9 cellular contexts compared by ENCODE assay signal in the genomic region with DNA sequence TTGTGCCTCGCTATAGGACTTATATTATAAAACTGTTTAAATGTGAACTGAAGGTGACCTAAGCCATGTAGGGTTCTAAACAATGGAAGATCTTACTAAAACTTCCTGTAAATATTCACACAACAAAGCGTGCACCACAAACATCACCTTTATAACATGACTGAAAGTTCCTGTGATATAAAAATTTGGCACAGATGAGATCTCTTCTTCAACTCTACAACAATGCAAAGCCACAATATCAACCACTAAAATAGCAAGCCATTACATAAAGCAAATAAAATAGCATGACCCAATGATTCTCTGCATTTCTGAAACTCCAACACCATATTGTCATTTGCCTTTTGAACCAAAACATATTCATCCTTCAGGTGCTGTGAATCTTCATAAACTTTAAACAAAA. TPM values are rescaled to one million over a fixed set of nuclear protein-coding genes. Genes with fewer than 3 reads are reported as not detected.
DNase-seq lines count a peak whose midpoint lies in the region; ATAC-seq, FAIRE-seq and TF ChIP-seq lines count a peak whose summit lies in the region.
"Had no signal": no experiment of that assay in that cellular context is flagged by ENCODE, and none has a peak within 500 bp of the region (broad histone marks: within the 10 kb centered on the region; RNA-seq: fewer than 3 reads in every experiment).

No MANE protein-coding gene starts in this region.

- FAIRE-seq in frontal cortex (lab: Jason Lieb, UNC) (no peak), pancreas (lab: Jason Lieb, UNC) (no peak)

- peak overlapping the region in 6 of 7 donors; percentile 25 to 61 (median 44) for H3K4me3 Mint-ChIP-seq in CD8-positive, alpha-beta memory T cell
- H3K4me3 Mint-ChIP-seq in central memory CD8-positive, alpha-beta T cell = peak overlapping the region; percentile 1
- H3K4me3 Mint-ChIP-seq: activated B cell treated with CpG ODN at 0.5 μM for 24 hours had no signal

- peaks cover 51% of the 10 kb centered on the region for H3K4me1 ChIP-seq in CD8-positive, alpha-beta memory T cell (ENCODE audit: insufficient read depth, low read length)
- H3K4me1 ChIP-seq in KMS-11 (ENCODE audit: low read depth, poor library complexity, severe bottlenecking) (peaks cover 79% of the 10 kb centered on the region), osteoblast (ENCODE audit: insufficient read depth, low read length) (peaks cover 26% of the 10 kb centered on the region), pancreas (peaks cover 13 to 31% (median 30%) of the 10 kb centered on the region in 3 donors)

- H3K27ac ChIP-seq in CD8-positive, alpha-beta memory T cell (ENCODE audit: low read depth, low read length) = peak overlapping the region; percentile 29
- no peak overlapping the region for H3K27ac ChIP-seq in KMS-11
- H3K27ac ChIP-seq in osteoblast (ENCODE audit: low read depth, low read length) = no peak overlapping the region
- H3K27ac ChIP-seq in pancreas = no peak overlapping the region

- peak in 1 of 5 donors; percentile 38 for DNase-seq in CD8-positive, alpha-beta memory T cell
- DNase-seq in central memory CD8-positive, alpha-beta T cell (ENCODE audit: low spot score in 2 of 2) = no peak
- DNase-seq in osteoblast (ENCODE audit: insufficient read length, low spot score, missing footprints) = peak; percentile 58
- no peak for DNase-seq in frontal cortex (ENCODE audit: low spot score in 2 of 2)
- no peak for DNase-seq in pancreas
- DNase-seq: activated B cell treated with CpG ODN at 0.5 μM for 24 hours; stimulated activated CD4-positive, alpha-beta T cell treated with anti-CD3 and anti-CD28 coated beads, Interleukin-4, amount 100 ng/mL, for 4 hours had no signal

- WGBS in pancreas, 2 donors = 77 to 87% methylated on average over 2 of the region's 2 CpGs

- H3K4me3 ChIP-seq in CD8-positive, alpha-beta memory T cell (ENCODE audit: low read length) = no peak overlapping the region
- H3K4me3 ChIP-seq in KMS-11 (IDR thresholded peaks at IDR 0.05; ENCODE audit: insufficient read depth, low read depth, low read length) (no peak overlapping the region), osteoblast (ENCODE audit: insufficient read depth, low read length) (no peak overlapping the region), pancreas (no peak overlapping the region)

- no peaks in the 10 kb centered on the region for H3K9me3 ChIP-seq in CD8-positive, alpha-beta memory T cell (ENCODE audit: low read length)
- H3K9me3 ChIP-seq in osteoblast (ENCODE audit: low read depth, low read length) = no peaks in the 10 kb centered on the region
- no peaks in the 10 kb centered on the region for H3K9me3 ChIP-seq in pancreas

- H3K79me2 ChIP-seq in KMS-11 (ENCODE audit: insufficient read depth, low read depth) = peaks cover 71% of the 10 kb centered on the region
- H3K79me2 ChIP-seq in osteoblast (ENCODE audit: insufficient read depth, low read length) = peaks cover 82% of the 10 kb centered on the region

- peak; percentile 5 for ATAC-seq in central memory CD8-positive, alpha-beta T cell (replicated peaks; ENCODE audit: extremely low read depth, poor library complexity, severe bottlenecking)
- ATAC-seq in HG03108 (IDR thresholded peaks at IDR 0.05; ENCODE audit: unreplicated experiment) (no peak), pancreas (no peak)

- peaks cover 0 to 3% of the 10 kb centered on the region in 2 donors for H3K27me3 Mint-ChIP-seq in CD8-positive, alpha-beta memory T cell
- no peaks in the 10 kb centered on the region for H3K27me3 Mint-ChIP-seq in central memory CD8-positive, alpha-beta T cell

- H3K4me2 ChIP-seq in KMS-11 = peak overlapping the region; percentile 77; the same call in 1 of the 2 replicates
- H3K4me2 ChIP-seq in osteoblast (ENCODE audit: insufficient read depth, low read length) = peak overlapping the region; percentile 44

- peaks cover 0 to 11% (median 0%) of the 10 kb centered on the region in 3 donors for H3K36me3 Mint-ChIP-seq in CD8-positive, alpha-beta memory T cell
- H3K36me3 Mint-ChIP-seq in central memory CD8-positive, alpha-beta T cell (ENCODE audit: insufficient read depth) = peaks cover 11% of the 10 kb centered on the region

- H3K36me3 ChIP-seq in CD8-positive, alpha-beta memory T cell (ENCODE audit: insufficient read depth, low read length) = no peaks in the 10 kb centered on the region
- H3K36me3 ChIP-seq in KMS-11 (ENCODE audit: insufficient read depth) = no peaks in the 10 kb centered on the region
- no peaks in the 10 kb centered on the region for H3K36me3 ChIP-seq in osteoblast (ENCODE audit: insufficient read depth, low read length)
- no peaks in the 10 kb centered on the region for H3K36me3 ChIP-seq in pancreas

- CTCF ChIA-PET in CD8-positive, alpha-beta memory T cell (lab: Charles Lee) = no interaction called here

- POLR2A ChIA-PET in CD8-positive, alpha-beta memory T cell (lab: Charles Lee) = no interaction called here

- peaks cover 61 to 77% (median 73%) of the 10 kb centered on the region in 3 donors for H3K4me1 Mint-ChIP-seq in CD8-positive, alpha-beta memory T cell
- peaks cover 70% of the 10 kb centered on the region for H3K4me1 Mint-ChIP-seq in central memory CD8-positive, alpha-beta T cell

- H3K27ac Mint-ChIP-seq in CD8-positive, alpha-beta memory T cell = peak overlapping the region in 7 of 8 donors; percentile 3 to 92 (median 69)
- H3K27ac Mint-ChIP-seq in central memory CD8-positive, alpha-beta T cell (ENCODE audit: low read depth) = peak overlapping the region; percentile 11
- H3K27ac Mint-ChIP-seq: activated B cell treated with CpG ODN at 0.5 μM for 24 hours had no signal

- no peak overlapping the region for H3K9ac ChIP-seq in KMS-11

- H4K20me1 ChIP-seq in KMS-11 (ENCODE audit: insufficient read depth) (peaks cover 13% of the 10 kb centered on the region; the same call in 1 of the 2 replicates), osteoblast (ENCODE audit: insufficient read depth, low read length) (peaks cover 39% of the 10 kb centered on the region)

- no peak for TF ChIP-seq CTCF in KMS-11 (conservative IDR thresholded peaks at IDR 0.05; ENCODE audit: low read depth, low read length)
- TF ChIP-seq CTCF in osteoblast (IDR thresholded peaks at IDR 0.05; ENCODE audit: extremely low read depth, low read depth, low read length) = no peak
- TF ChIP-seq CTCF in pancreas (IDR thresholded peaks at IDR 0.05) = no peak

- H3K9me3 Mint-ChIP-seq in CD8-positive, alpha-beta memory T cell = no peaks in the 10 kb centered on the region
- H3K9me3 Mint-ChIP-seq in central memory CD8-positive, alpha-beta T cell = no peaks in the 10 kb centered on the region

- no peaks in the 10 kb centered on the region for H3K27me3 ChIP-seq in CD8-positive, alpha-beta memory T cell (ENCODE audit: insufficient read depth, low read length, poor library complexity, severe bottlenecking)
- H3K27me3 ChIP-seq in KMS-11 (ENCODE audit: insufficient read depth, low read depth) (no peaks in the 10 kb centered on the region), osteoblast (ENCODE audit: insufficient read depth, low read length) (no peaks in the 10 kb centered on the region), pancreas (no peaks in the 10 kb centered on the region)

- intact Hi-C loops in pancreas (cut with DNase I) = no loop called here

- H2AFZ ChIP-seq in KMS-11 (ENCODE audit: low read depth) = no peak overlapping the region
- no peak overlapping the region for H2AFZ ChIP-seq in osteoblast (ENCODE audit: low read length)

RNA-seq across cellular contexts. Expression of a gene that starts 3.5 kb away (rescaled TPM):
- 10 to 100 TPM; 19.0 to 21.4 TPM for total RNA-seq in CD8-positive, alpha-beta memory T cell
- polyA plus RNA-seq in CD8-positive, alpha-beta memory T cell = 3.0 TPM
- total RNA-seq in osteoblast = 97.5 and 99.5 TPM in 2 replicates
- total RNA-seq in frontal cortex = 60.7 TPM
- total RNA-seq in pancreas = 10 to 100 TPM; 28.1 to 35.2 (median 30.7) TPM
- polyA plus RNA-seq in pancreas = 10 to 100 TPM; 10.7 to 11.4 TPM
